Comparison of ENCODE assay signal across 8 cellular contexts in the genomic region with DNA sequence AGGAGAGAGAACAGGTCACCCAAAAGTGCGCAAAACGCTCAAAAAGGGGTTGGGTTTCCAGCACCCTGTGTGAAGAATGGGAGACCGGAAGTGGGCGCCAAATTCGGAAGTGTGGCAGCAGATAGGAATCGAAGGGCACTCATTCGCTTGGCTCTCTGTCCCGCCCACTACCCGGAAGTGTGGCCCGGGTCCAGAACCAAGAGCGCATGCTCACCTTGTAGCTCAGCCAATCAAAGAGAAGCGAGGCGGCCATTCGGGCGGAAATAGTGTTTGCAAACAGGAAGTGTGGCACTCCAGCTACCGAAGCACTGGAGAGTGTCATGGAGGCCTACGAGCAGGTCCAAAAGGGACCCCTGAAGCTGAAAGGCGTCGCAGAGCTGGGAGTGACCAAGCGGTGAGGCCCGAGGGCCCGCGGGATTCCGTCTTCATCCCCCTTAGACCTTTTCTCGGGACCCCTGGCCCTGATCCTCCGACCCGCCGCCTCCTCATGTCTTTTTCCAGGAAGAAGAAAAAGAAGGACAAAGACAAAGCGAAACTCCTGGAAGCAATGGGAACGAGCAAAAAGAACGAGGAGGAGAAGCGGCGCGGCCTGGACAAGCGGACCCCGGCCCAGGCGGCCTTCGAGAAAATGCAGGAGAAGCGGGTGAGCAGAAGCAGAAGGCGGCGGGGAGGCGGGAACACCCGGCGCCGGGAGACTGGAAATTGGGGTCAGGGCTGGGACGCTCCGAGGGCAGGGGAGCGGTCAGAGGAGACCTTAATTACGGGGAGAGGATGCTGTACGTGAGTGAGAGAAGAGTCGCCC. TPM values are rescaled to one million over a fixed set of nuclear protein-coding genes. Genes with fewer than 3 reads are reported as not detected.
DNase-seq lines count a peak whose midpoint lies in the region; ATAC-seq, FAIRE-seq and TF ChIP-seq lines count a peak whose summit lies in the region.

TSS of gene FAM32A (plus strand) at position 288 of the 802 bp plus-strand sequence. CDS start at position 321, 33 bp downstream.

- H3K9ac ChIP-seq in HUES64 (ENCODE audit: low read depth, low read length) = peak within 1 kb of the TSS; percentile 90
- H3K9ac ChIP-seq in OCI-LY1 (ENCODE audit: low read length) = peak within 1 kb of the TSS; percentile 87

- H3K27me3 ChIP-seq in HUES64 (ENCODE audit: insufficient read depth, low read length) (no peaks in the 10 kb centered on the region), OCI-LY1 (ENCODE audit: insufficient read depth, low read length) (no peaks in the 10 kb centered on the region)

- no peaks in the 10 kb centered on the region; the same call in 1 of the 2 replicates for H3F3A ChIP-seq in OCI-LY1 (ENCODE audit: insufficient read depth, low read length)

- under 1% methylated on average over 51 of the region's 51 CpGs for WGBS in HUES64
- WGBS in mesodermal cell (ENCODE audit: insufficient coverage in 2 of 2), 2 experiments = 0 to 1% methylated on average over 45 to 49 of the region's 51 CpGs

- peak; percentile 86 for ATAC-seq in GM21447 (IDR thresholded peaks at IDR 0.05; ENCODE audit: unreplicated experiment)

- H3K4me3 ChIP-seq in HUES64 (ENCODE audit: low read length) (peak within 1 kb of the TSS; percentile 73), OCI-LY1 (ENCODE audit: low read depth, low read length, poor library complexity, severe bottlenecking) (peak within 1 kb of the TSS; percentile 86), mesodermal cell (ENCODE audit: extremely low read depth, insufficient read depth, low read length, poor library complexity, severe bottlenecking) (peak within 1 kb of the TSS; percentile 93)

- peak; percentile 98 for DNase-seq in D341Med (ENCODE audit: low spot score)
- DNase-seq in activated CD8-positive, alpha-beta memory T cell treated with anti-CD3 and anti-CD28 coated beads, Interleukin-2, amount 50 U/mL, for 4 hours = peak; percentile 97
- peak; percentile 96 to 98 for DNase-seq in stimulated activated CD8-positive, alpha-beta memory T cell treated with anti-CD3 and anti-CD28 coated beads, Interleukin-15, amount 100 ng/mL, for 4 hours (ENCODE audit: low read depth in 2 of 2)

- no peaks in the 10 kb centered on the region for H4K20me1 ChIP-seq in OCI-LY1 (ENCODE audit: insufficient read depth, low read length)

- H3K4me1 ChIP-seq in HUES64 (ENCODE audit: insufficient read depth, low read length) = no peaks in the 10 kb centered on the region
- H3K4me1 ChIP-seq in OCI-LY1 (ENCODE audit: insufficient read depth, low read length, severe bottlenecking) = peaks cover 29% of the 10 kb centered on the region
- H3K4me1 ChIP-seq in mesodermal cell (ENCODE audit: control insufficient read depth, insufficient read depth, low read length, poor library complexity, severe bottlenecking) = peaks cover 3% of the 10 kb centered on the region

- H3K4me2 ChIP-seq in OCI-LY1 (ENCODE audit: low read length) = peak within 1 kb of the TSS; percentile 85

- H3K27ac ChIP-seq in HUES64 (ENCODE audit: low read depth, low read length) = peak within 1 kb of the TSS; percentile 79
- peak within 1 kb of the TSS; percentile 30 for H3K27ac ChIP-seq in OCI-LY1 (ENCODE audit: low read depth, low read length, poor library complexity, severe bottlenecking)
- peak within 1 kb of the TSS; percentile 91 for H3K27ac ChIP-seq in mesodermal cell (ENCODE audit: low read depth, low read length, severe bottlenecking)

- no peaks in the 10 kb centered on the region for H3K9me3 ChIP-seq in HUES64 (ENCODE audit: insufficient read depth, low read depth, low read length)
- no peaks in the 10 kb centered on the region for H3K9me3 ChIP-seq in OCI-LY1 (ENCODE audit: low read length)
- no peaks in the 10 kb centered on the region for H3K9me3 ChIP-seq in mesodermal cell (ENCODE audit: control insufficient read depth, low read length)

- peak; percentile 98 for FAIRE-seq in endometrium (lab: Jason Lieb, UNC)

- no peaks in the 10 kb centered on the region for H3K79me2 ChIP-seq in OCI-LY1 (ENCODE audit: insufficient read depth, low read length)

- H3K36me3 ChIP-seq in HUES64 (ENCODE audit: insufficient read depth, low read length) = peaks cover 30% of the 10 kb centered on the region
- peaks cover 29% of the 10 kb centered on the region for H3K36me3 ChIP-seq in OCI-LY1 (ENCODE audit: insufficient read depth, low read length)
- peaks cover 35% of the 10 kb centered on the region for H3K36me3 ChIP-seq in mesodermal cell (ENCODE audit: control insufficient read depth, insufficient read depth, low read length)

- peak; percentile 48; the same call in 1 of the 2 replicates for TF ChIP-seq CTCF in OCI-LY1 (IDR thresholded peaks at IDR 0.05; ENCODE audit: low read length)

- no peaks in the 10 kb centered on the region for H3K9me2 ChIP-seq in OCI-LY1 (ENCODE audit: low read depth, low read length)

- H2AFZ ChIP-seq in OCI-LY1 (ENCODE audit: low read length) = peak within 1 kb of the TSS; percentile 34; the same call in 1 of the 2 replicates

RNA-seq across cellular contexts. Expression of gene FAM32A, which starts in this region (rescaled TPM):
- polyA plus RNA-seq in HUES64 (2013, experiment 1 of 2) = 79.7 TPM
- polyA plus RNA-seq in HUES64 (2013, experiment 2 of 2) = 78.0 TPM
- 88.8 TPM for polyA plus RNA-seq in mesodermal cell (2013, experiment 1 of 2)
- polyA plus RNA-seq in mesodermal cell (2013, experiment 2 of 2) = 83.7 TPM

Comparison
In these comparisons a context has a peak if more than half of its experiments do, and no peak if none do; other contexts are left out.
1. Peak in every context shown above with its lines: DNase-seq, ATAC-seq, H3K4me3 ChIP-seq and H3K27ac ChIP-seq.
2. H3K27ac ChIP-seq: peak in every context shown above with its lines; median percentile 91 in mesodermal cell; 79 in HUES64; 30 in OCI-LY1.